19 cellular contexts compared by ENCODE assay signal in genomic region chr6:89438248-89438647, GRCh38. TPM values are rescaled to one million over a fixed set of nuclear protein-coding genes. Genes with fewer than 3 reads are reported as not detected.
DNase-seq lines count a peak whose midpoint lies in the region; ATAC-seq and TF ChIP-seq lines count a peak whose summit lies in the region.
"Had no signal": no experiment of that assay in that cellular context is flagged by ENCODE, and none has a peak within 500 bp of the region (broad histone marks: within the 10 kb centered on the region; RNA-seq: fewer than 3 reads in every experiment).

No MANE protein-coding gene starts in this region.

- no peaks in the 10 kb centered on the region for H3K4me1 ChIP-seq in CD8-positive, alpha-beta T cell (ENCODE audit: insufficient read depth, low read length)
- H3K4me1 ChIP-seq in OCI-LY7 (ENCODE audit: insufficient read depth, low read length, poor library complexity, severe bottlenecking), result peaks cover 17% of the 10 kb centered on the region

- BruUV-seq in OCI-LY7 (replicated peaks; lab: Mats Ljungman, UMichigan), result no TSS peak

- no peak for TF ChIP-seq POLR2A in GM18505 (IDR thresholded peaks at IDR 0.05; ENCODE audit: borderline replicate concordance, extremely low read depth, insufficient read depth, insufficient read length)

- peaks cover 2% of the 10 kb centered on the region for H3K36me3 Mint-ChIP-seq in CD8-positive, alpha-beta T cell

- no peak for TF ChIP-seq CTCF in CD8-positive, alpha-beta T cell (IDR thresholded peaks at IDR 0.05)
- TF ChIP-seq CTCF in OCI-LY7 (conservative IDR thresholded peaks at IDR 0.05; ENCODE audit: low read length), result no peak

- no peaks in the 10 kb centered on the region; the same call in 1 of the 2 replicates for H4K20me1 ChIP-seq in OCI-LY7 (ENCODE audit: insufficient read depth, low read length)

- peak overlapping the region; percentile 4 for H3K27ac Mint-ChIP-seq in CD8-positive, alpha-beta T cell

- CTCF ChIA-PET in CD8-positive, alpha-beta T cell (lab: Charles Lee), result interaction anchor here (0.8 to 5.3 kb wide), 3 partner anchors 31 to 174 kb away, joined by 3 to 45 read pairs (median 5); no protein-coding TSS in a partner anchor
- CTCF ChIA-PET in OCI-LY7 (lab: Charles Lee; ENCODE audit: unreplicated experiment), result interaction anchor here (0.9 kb wide), 1 partner anchor 30 kb away, joined by 3 read pairs; no protein-coding TSS in a partner anchor

- no peaks in the 10 kb centered on the region for H3K9me3 Mint-ChIP-seq in CD8-positive, alpha-beta T cell

- ATAC-seq in CD8-positive, alpha-beta T cell, result no peak
- no peak for ATAC-seq in GM18505 (IDR thresholded peaks at IDR 0.05; ENCODE audit: unreplicated experiment)

- POLR2A ChIA-PET in CD8-positive, alpha-beta T cell (lab: Charles Lee), result interaction anchor here (0.7 kb wide), 1 partner anchor 463 kb away, joined by 3 read pairs; no protein-coding TSS in a partner anchor
- POLR2A ChIA-PET in OCI-LY7 (lab: Charles Lee), result interaction anchor here (0.6 to 2.0 kb wide), 2 partner anchors 13 to 167 kb away, joined by 4 to 5 read pairs; no protein-coding TSS in a partner anchor

- peak overlapping the region; percentile 51; the same call in 1 of the 2 replicates for H2AFZ ChIP-seq in OCI-LY7 (ENCODE audit: low read length)

- intact Hi-C loops in CD8-positive, alpha-beta T cell (cut with DNase I, micrococcal nuclease), result loop anchor here in 1 of 2 experiments (10.0 kb wide), 1 partner anchor 1147 kb away; the partner anchor contains the start of gene MAP3K7
- intact Hi-C loops in OCI-LY7 (cut with micrococcal nuclease; ENCODE audit: unreplicated experiment), result loop anchor here (10.0 kb wide), 1 partner anchor 337 kb away; no protein-coding TSS in a partner anchor

- DNase-seq in CD8-positive, alpha-beta T cell, result no peak
- DNase-seq in HT-29 (ENCODE audit: low spot score) (peak; percentile 9), OCI-LY7 (ENCODE audit: low spot score) (no peak), iPS-NIHi7 (ENCODE audit: extremely low spot score) (peak; percentile 18), NK-92 (lab: John Stamatoyannopoulos, UW; ENCODE audit: unreplicated experiment) (no peak), DMS153 treated with DMSO at 0.1 percent for 48 hours (lab: John Stamatoyannopoulos, UW; ENCODE audit: unreplicated experiment) (no peak), NCI-H2227 treated with DMSO at 0.1 percent for 48 hours (lab: John Stamatoyannopoulos, UW) (no peak)
- DNase-seq: COR-L47, DMS79 treated with DMSO at 0.1 percent for 48 hours, KG1, MG63, NCI-H1436 treated with DMSO at 0.1 percent for 48 hours, NCI-H2029 treated with DMSO at 0.1 percent for 48 hours, NCI-H510A, NCI-H774, SW 1271 had no signal

- H3K27ac ChIP-seq in CD8-positive, alpha-beta T cell (ENCODE audit: low read depth, low read length), result no peak overlapping the region
- H3K27ac ChIP-seq in OCI-LY7 (ENCODE audit: low read depth, low read length, poor library complexity, severe bottlenecking), result no peak overlapping the region
- H3K27ac ChIP-seq: C4-2B had no signal

- H3K27me3 Mint-ChIP-seq in CD8-positive, alpha-beta T cell (ENCODE audit: low read depth), result no peaks in the 10 kb centered on the region

- no peak overlapping the region for H3K4me2 ChIP-seq in OCI-LY7 (ENCODE audit: low read length)

- no peaks in the 10 kb centered on the region for H3K9me3 ChIP-seq in CD8-positive, alpha-beta T cell (ENCODE audit: low read length)
- no peaks in the 10 kb centered on the region for H3K9me3 ChIP-seq in OCI-LY7 (ENCODE audit: low read length)
- H3K9me3 ChIP-seq: HAP-1, MG63 had no signal

- no peaks in the 10 kb centered on the region for H3K9me2 ChIP-seq in OCI-LY7 (ENCODE audit: insufficient read depth, low read length)

- H3K79me2 ChIP-seq in OCI-LY7 (ENCODE audit: insufficient read depth, low read depth, low read length), result no peaks in the 10 kb centered on the region

- no peaks in the 10 kb centered on the region for H3K36me3 ChIP-seq in CD8-positive, alpha-beta T cell (ENCODE audit: insufficient read depth, low read length)
- H3K36me3 ChIP-seq in OCI-LY7 (ENCODE audit: insufficient read depth, low read length), result no peaks in the 10 kb centered on the region
- H3K36me3 ChIP-seq: HAP-1, MG63 had no signal

- no peaks in the 10 kb centered on the region for H3K27me3 ChIP-seq in CD8-positive, alpha-beta T cell (ENCODE audit: insufficient read depth, low read length)

- H3K4me3 Mint-ChIP-seq in CD8-positive, alpha-beta T cell, result no peak overlapping the region

- H3K4me1 Mint-ChIP-seq in CD8-positive, alpha-beta T cell (ENCODE audit: low read depth), result peaks cover 17% of the 10 kb centered on the region

- H3K4me3 ChIP-seq in CD8-positive, alpha-beta T cell (ENCODE audit: low read depth, low read length), result no peak overlapping the region
- no peak overlapping the region for H3K4me3 ChIP-seq in OCI-LY7 (ENCODE audit: low read depth, low read length, poor library complexity, severe bottlenecking)
- H3K4me3 ChIP-seq: HAP-1, MG63 had no signal

RNA-seq across cellular contexts. Expression of gene ANKRD6, which starts 5.3 kb away (rescaled TPM):
- total RNA-seq in CD8-positive, alpha-beta T cell, result 1 to 10 TPM; 4.3 to 5.9 TPM
- not detected in 2 replicates for total RNA-seq in HT-29 (2014; rRNA removed; shearing (Covaris generic))
- 2.2 and 2.4 TPM in 2 replicates for total RNA-seq in OCI-LY7 (2014; rRNA removed; shearing (Covaris generic))
- total RNA-seq in OCI-LY7 (2022), result 4.8 and 7.0 TPM in 2 replicates

RNA-seq across cellular contexts. Expression of gene RRAGD, which starts 26.2 kb away (rescaled TPM):
- 1 to 10 TPM; 5.6 to 9.3 TPM for total RNA-seq in CD8-positive, alpha-beta T cell
- not detected in 2 replicates for total RNA-seq in HT-29 (2014; rRNA removed; shearing (Covaris generic))
- 6.2 and 6.5 TPM in 2 replicates for total RNA-seq in OCI-LY7 (2014; rRNA removed; shearing (Covaris generic))
- total RNA-seq in OCI-LY7 (2022), result 12.9 and 17.6 TPM in 2 replicates

Comparison
In these comparisons a context has a peak if more than half of its experiments do, and no peak if none do; other contexts are left out.
1. DNase-seq: peak in HT-29 (single experiment) and iPS-NIHi7 (single experiment); none in CD8-positive, alpha-beta T cell (0 of 7), OCI-LY7 (single experiment), NK-92 (single experiment), DMS153 treated with DMSO at 0.1 percent for 48 hours (single experiment) and NCI-H2227 treated with DMSO at 0.1 percent for 48 hours (single experiment).